In genomic region chr14:52824479-52824878, GRCh38 we compare ENCODE assay signal across 1 cellular context.
TF ChIP-seq lines count a peak whose summit lies in the region.

No MANE protein-coding gene starts in this region.

TF ChIP-seq in GM12878, 131 proteins besides CTCF, POLR2A, EP300 and RAD21:
- TF ChIP-seq E4F1 (IDR thresholded peaks at IDR 0.05; ENCODE audit: borderline replicate concordance, partially characterized antibody) (no peak), PKNOX1 (IDR thresholded peaks at IDR 0.05) (no peak), SREBF1 (IDR thresholded peaks at IDR 0.05; ENCODE audit: low read length) (no peak), USF1 (IDR thresholded peaks at IDR 0.05; ENCODE audit: borderline replicate concordance, extremely low read length, insufficient read depth, low read depth, low read length) (no peak)
